ENCODE assay signal across 2 cellular contexts in the genomic region with DNA sequence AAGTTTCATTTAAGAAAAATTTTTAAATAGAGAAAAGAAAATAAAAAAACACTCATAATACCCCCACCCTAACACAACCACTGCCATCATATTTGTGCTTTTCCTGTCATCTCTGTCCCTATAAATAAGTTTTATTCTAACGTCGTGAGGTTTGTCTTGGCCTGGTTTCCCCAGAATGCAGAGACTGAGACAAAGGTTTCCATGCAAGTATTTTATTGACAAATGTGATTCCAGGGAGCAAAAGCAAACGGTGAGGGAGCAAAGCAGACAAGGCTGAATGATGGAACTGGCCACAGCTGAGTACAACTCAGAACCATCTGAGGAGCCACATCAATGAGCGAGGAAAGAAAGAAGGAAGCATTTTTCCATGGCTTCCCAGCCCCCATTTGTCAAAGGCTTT.
TF ChIP-seq lines count a peak whose summit lies in the region.

No MANE protein-coding gene starts in this region.

TF ChIP-seq in neural cell, 6 proteins besides CTCF, POLR2A, EP300 and RAD21:
- TF ChIP-seq, protein P1, sequence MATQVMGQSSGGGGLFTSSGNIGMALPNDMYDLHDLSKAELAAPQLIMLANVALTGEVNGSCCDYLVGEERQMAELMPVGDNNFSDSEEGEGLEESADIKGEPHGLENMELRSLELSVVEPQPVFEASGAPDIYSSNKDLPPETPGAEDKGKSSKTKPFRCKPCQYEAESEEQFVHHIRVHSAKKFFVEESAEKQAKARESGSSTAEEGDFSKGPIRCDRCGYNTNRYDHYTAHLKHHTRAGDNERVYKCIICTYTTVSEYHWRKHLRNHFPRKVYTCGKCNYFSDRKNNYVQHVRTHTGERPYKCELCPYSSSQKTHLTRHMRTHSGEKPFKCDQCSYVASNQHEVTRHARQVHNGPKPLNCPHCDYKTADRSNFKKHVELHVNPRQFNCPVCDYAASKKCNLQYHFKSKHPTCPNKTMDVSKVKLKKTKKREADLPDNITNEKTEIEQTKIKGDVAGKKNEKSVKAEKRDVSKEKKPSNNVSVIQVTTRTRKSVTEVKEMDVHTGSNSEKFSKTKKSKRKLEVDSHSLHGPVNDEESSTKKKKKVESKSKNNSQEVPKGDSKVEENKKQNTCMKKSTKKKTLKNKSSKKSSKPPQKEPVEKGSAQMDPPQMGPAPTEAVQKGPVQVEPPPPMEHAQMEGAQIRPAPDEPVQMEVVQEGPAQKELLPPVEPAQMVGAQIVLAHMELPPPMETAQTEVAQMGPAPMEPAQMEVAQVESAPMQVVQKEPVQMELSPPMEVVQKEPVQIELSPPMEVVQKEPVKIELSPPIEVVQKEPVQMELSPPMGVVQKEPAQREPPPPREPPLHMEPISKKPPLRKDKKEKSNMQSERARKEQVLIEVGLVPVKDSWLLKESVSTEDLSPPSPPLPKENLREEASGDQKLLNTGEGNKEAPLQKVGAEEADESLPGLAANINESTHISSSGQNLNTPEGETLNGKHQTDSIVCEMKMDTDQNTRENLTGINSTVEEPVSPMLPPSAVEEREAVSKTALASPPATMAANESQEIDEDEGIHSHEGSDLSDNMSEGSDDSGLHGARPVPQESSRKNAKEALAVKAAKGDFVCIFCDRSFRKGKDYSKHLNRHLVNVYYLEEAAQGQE (IDR thresholded peaks at IDR 0.05; ENCODE audit: borderline replicate concordance) = no peak
- TF ChIP-seq EZH2 (IDR thresholded peaks at IDR 0.05; ENCODE audit: borderline replicate concordance, insufficient read depth, low read length, poor library complexity, severe bottlenecking) (no peak), MXI1 (conservative IDR thresholded peaks at IDR 0.05; ENCODE audit: poor library complexity, severe bottlenecking) (no peak), POLR2AphosphoS5 (IDR thresholded peaks at IDR 0.05) (no peak)

TF ChIP-seq in HepG2, 621 proteins besides CTCF, POLR2A, EP300 and RAD21 (continued from another document):
- no peak for TF ChIP-seq GTF3A (CRISPR knock-in tag; conservative IDR thresholded peaks at IDR 0.05)
